13 cellular contexts compared by ENCODE assay signal in genomic region chr2:195479407-195479806, GRCh38.
DNase-seq lines count a peak whose midpoint lies in the region; ATAC-seq and TF ChIP-seq lines count a peak whose summit lies in the region.
"Had no signal": no experiment of that assay in that cellular context is flagged by ENCODE, and none has a peak within 500 bp of the region (broad histone marks: within the 10 kb centered on the region; RNA-seq: fewer than 3 reads in every experiment).

No MANE protein-coding gene starts in this region.

- no peak for ATAC-seq in CD4-positive, CD25-positive, alpha-beta regulatory T cell (ENCODE audit: low read depth in 2 of 2)
- ATAC-seq in body of pancreas, result no peak
- ATAC-seq in HG03135 (IDR thresholded peaks at IDR 0.05; ENCODE audit: unreplicated experiment), result no peak
- ATAC-seq: GM12878 had no signal

- H4K8ac ChIP-seq in mesendoderm (ENCODE audit: low read depth, low read length), result no peak overlapping the region

- in situ Hi-C loops in KBM-7 (cut with MboI; ENCODE audit: low pct_unique_long_range_greater_than_20kb, low sequenced_read_pairs), result loop anchor here (25.0 kb wide), 1 partner anchor 142 kb away; no protein-coding TSS in a partner anchor

- H3K9me3 Mint-ChIP-seq in CD4-positive, CD25-positive, alpha-beta regulatory T cell, result peaks cover 0 to 7% (median 2%) of the 10 kb centered on the region in 7 donors
- peaks cover 17% of the 10 kb centered on the region for H3K9me3 Mint-ChIP-seq in activated T-helper 2 cell treated with anti-CD3 and anti-CD28 coated beads, Interferon-gamma antibody, Interleukin-2, Interleukin-4, amounts not matched to agents 10 μg/mL and 5 μg/mL and 100 μg/mL, durations not matched to agents 14 hours and 24 hours and 36 hours
- H3K9me3 Mint-ChIP-seq: H9 had no signal

- no peak overlapping the region for H2AFZ ChIP-seq in OCI-LY3 (ENCODE audit: low read depth, low read length)

- intact Hi-C loops in activated T-helper 2 cell treated with anti-CD3 and anti-CD28 coated beads, Interferon-gamma antibody, Interleukin-2, Interleukin-4, amounts not matched to agents 10 μg/mL and 5 μg/mL and 100 μg/mL, durations not matched to agents 14 hours and 24 hours and 36 hours (cut with micrococcal nuclease), result loop anchor here (2.0 to 10.0 kb wide), 2 partner anchors 13 to 585 kb away; partner anchors contain the start of gene DNAH7
- intact Hi-C loops in body of pancreas (cut with DNase I), result no loop called here

- no peaks in the 10 kb centered on the region for H3K27me3 ChIP-seq in CD4-positive, CD25-positive, alpha-beta regulatory T cell (ENCODE audit: control insufficient read depth, insufficient read depth, low read length)
- no peaks in the 10 kb centered on the region for H3K27me3 ChIP-seq in OCI-LY3 (ENCODE audit: low read depth, low read length)
- no peaks in the 10 kb centered on the region for H3K27me3 ChIP-seq in mesendoderm (ENCODE audit: insufficient read depth, low read length, poor library complexity)
- H3K27me3 ChIP-seq in body of pancreas, result no peaks in the 10 kb centered on the region
- H3K27me3 ChIP-seq: BE2C had no signal

- no peak overlapping the region for H3K4me2 ChIP-seq in OCI-LY3 (ENCODE audit: low read length)
- H3K4me2 ChIP-seq in mesendoderm (ENCODE audit: low read length), result no peak overlapping the region

- H3K79me2 ChIP-seq in OCI-LY3 (ENCODE audit: low read length), result no peaks in the 10 kb centered on the region
- no peaks in the 10 kb centered on the region for H3K79me2 ChIP-seq in mesendoderm (ENCODE audit: control insufficient read depth, insufficient read depth, low read length)

- no peak overlapping the region for H2AK5ac ChIP-seq in mesendoderm (ENCODE audit: low read length)

- H3K4ac ChIP-seq in mesendoderm (ENCODE audit: low read depth, low read length), result no peak overlapping the region

- H3K4me1 Mint-ChIP-seq in CD4-positive, CD25-positive, alpha-beta regulatory T cell, result peaks cover 21 to 45% (median 24%) of the 10 kb centered on the region in 4 donors
- H3K4me1 Mint-ChIP-seq in activated T-helper 2 cell treated with anti-CD3 and anti-CD28 coated beads, Interferon-gamma antibody, Interleukin-2, Interleukin-4, amounts not matched to agents 10 μg/mL and 5 μg/mL and 100 μg/mL, durations not matched to agents 14 hours and 24 hours and 36 hours (ENCODE audit: low read depth), result peaks cover 40% of the 10 kb centered on the region
- H3K4me1 Mint-ChIP-seq: H9 had no signal

- H3K9ac ChIP-seq in OCI-LY3 (ENCODE audit: low read length), result no peak overlapping the region
- H3K9ac ChIP-seq in mesendoderm (ENCODE audit: low read length), result no peak overlapping the region

- no peaks in the 10 kb centered on the region for H3K79me1 ChIP-seq in mesendoderm (ENCODE audit: low read length)

- no peak overlapping the region for H3K23ac ChIP-seq in mesendoderm (ENCODE audit: low read length)

- H3K4me3 Mint-ChIP-seq in CD4-positive, CD25-positive, alpha-beta regulatory T cell, result no peak overlapping the region
- H3K4me3 Mint-ChIP-seq in activated T-helper 2 cell treated with anti-CD3 and anti-CD28 coated beads, Interferon-gamma antibody, Interleukin-2, Interleukin-4, amounts not matched to agents 10 μg/mL and 5 μg/mL and 100 μg/mL, durations not matched to agents 14 hours and 24 hours and 36 hours (ENCODE audit: low read depth), result no peak overlapping the region
- H3K4me3 Mint-ChIP-seq: H9 had no signal

- no peaks in the 10 kb centered on the region for H3K9me3 ChIP-seq in CD4-positive, CD25-positive, alpha-beta regulatory T cell (ENCODE audit: control insufficient read depth in 2 of 2, low read length in 2 of 2)
- H3K9me3 ChIP-seq in OCI-LY3 (ENCODE audit: insufficient read depth, low read length) (no peaks in the 10 kb centered on the region), body of pancreas (no peaks in the 10 kb centered on the region)
- H3K9me3 ChIP-seq: BE2C had no signal

- no peak overlapping the region for H2BK120ac ChIP-seq in mesendoderm (ENCODE audit: low read depth, low read length)

- no CpG with 5 or more reads among the region's 3 CpGs for WGBS in mesendoderm (ENCODE audit: extremely low coverage, insufficient coverage, low lambda C conversion rate)
- 66 to 73% methylated on average over 3 of the region's 3 CpGs for WGBS in body of pancreas, 2 donors

- TF ChIP-seq CTCF in OCI-LY3 (IDR thresholded peaks at IDR 0.05; ENCODE audit: low read depth, low read length) (peak; percentile 19; the same call in 1 of the 2 replicates), body of pancreas (IDR thresholded peaks at IDR 0.05) (no peak)

- no peak overlapping the region for H2BK5ac ChIP-seq in mesendoderm (ENCODE audit: low read length)

- H3K4me3 ChIP-seq in CD4-positive, CD25-positive, alpha-beta regulatory T cell (ENCODE audit: low read depth, low read length), result no peak overlapping the region
- H3K4me3 ChIP-seq in OCI-LY3 (ENCODE audit: low read length), result no peak overlapping the region
- H3K4me3 ChIP-seq in mesendoderm (ENCODE audit: low read length), result no peak overlapping the region
- H3K4me3 ChIP-seq in body of pancreas, result no peak overlapping the region
- H3K4me3 ChIP-seq: GM12878 had no signal

- no peak overlapping the region for H3K27ac ChIP-seq in CD4-positive, CD25-positive, alpha-beta regulatory T cell (ENCODE audit: insufficient read depth, low read length, poor library complexity, severe bottlenecking)
- H3K27ac ChIP-seq in OCI-LY3 (ENCODE audit: low read length), result no peak overlapping the region
- H3K27ac ChIP-seq in mesendoderm (ENCODE audit: low read depth, low read length), result no peak overlapping the region
- H3K27ac ChIP-seq in body of pancreas, result no peak overlapping the region

- peak overlapping the region; percentile 5 to 62 (median 52) for H3K27ac Mint-ChIP-seq in CD4-positive, CD25-positive, alpha-beta regulatory T cell
- no peak overlapping the region for H3K27ac Mint-ChIP-seq in activated T-helper 2 cell treated with anti-CD3 and anti-CD28 coated beads, Interferon-gamma antibody, Interleukin-2, Interleukin-4, amounts not matched to agents 10 μg/mL and 5 μg/mL and 100 μg/mL, durations not matched to agents 14 hours and 24 hours and 36 hours
- H3K27ac Mint-ChIP-seq: H9 had no signal

- H3K56ac ChIP-seq in mesendoderm (ENCODE audit: low read length), result no peak overlapping the region

- no peak overlapping the region for H2BK15ac ChIP-seq in mesendoderm (replicated peaks; ENCODE audit: low read depth)

- no peak for DNase-seq in CD4-positive, CD25-positive, alpha-beta regulatory T cell
- DNase-seq in KBM-7 (peak; percentile 55), mesendoderm (peak; percentile 19), body of pancreas (no peak)
- no peak for DNase-seq in activated T-helper 2 cell treated with anti-CD3 and anti-CD28 coated beads, Interferon-gamma antibody, Interleukin-2, Interleukin-4, amounts not matched to agents 10 μg/mL and 5 μg/mL and 100 μg/mL, durations not matched to agents 14 hours and 24 hours and 36 hours (ENCODE audit: low spot score)
- DNase-seq: BE2C, Calu3, DMS 273 treated with DMSO at 0.1 percent for 48 hours, GOT3, H9 had no signal

- no peak overlapping the region for H4K5ac ChIP-seq in mesendoderm (ENCODE audit: low read length)

- no peaks in the 10 kb centered on the region for H4K20me1 ChIP-seq in OCI-LY3 (ENCODE audit: insufficient read depth, low read length)

- no peak overlapping the region for H3K18ac ChIP-seq in mesendoderm (ENCODE audit: low read length)

- no peak for TF ChIP-seq POLR2A in body of pancreas (IDR thresholded peaks at IDR 0.05)

- H3K36me3 Mint-ChIP-seq in CD4-positive, CD25-positive, alpha-beta regulatory T cell, result no peaks in the 10 kb centered on the region
- peaks cover 47% of the 10 kb centered on the region for H3K36me3 Mint-ChIP-seq in activated T-helper 2 cell treated with anti-CD3 and anti-CD28 coated beads, Interferon-gamma antibody, Interleukin-2, Interleukin-4, amounts not matched to agents 10 μg/mL and 5 μg/mL and 100 μg/mL, durations not matched to agents 14 hours and 24 hours and 36 hours (ENCODE audit: low read depth)

- peaks cover 8% of the 10 kb centered on the region for H3K4me1 ChIP-seq in CD4-positive, CD25-positive, alpha-beta regulatory T cell (ENCODE audit: control insufficient read depth, insufficient read depth, low read length, poor library complexity, severe bottlenecking)
- H3K4me1 ChIP-seq in OCI-LY3 (ENCODE audit: low read length) (peaks cover 6% of the 10 kb centered on the region), mesendoderm (ENCODE audit: control insufficient read depth, low read depth, low read length) (no peaks in the 10 kb centered on the region), body of pancreas (no peaks in the 10 kb centered on the region)
- H3K4me1 ChIP-seq: BE2C had no signal

- no peaks in the 10 kb centered on the region for H3K36me3 ChIP-seq in CD4-positive, CD25-positive, alpha-beta regulatory T cell (ENCODE audit: control insufficient read depth, insufficient read depth, low read length)
- no peaks in the 10 kb centered on the region for H3K36me3 ChIP-seq in OCI-LY3 (replicated peaks; ENCODE audit: low read depth, low read length)
- no peaks in the 10 kb centered on the region for H3K36me3 ChIP-seq in mesendoderm (ENCODE audit: control insufficient read depth, insufficient read depth, low read length)
- no peaks in the 10 kb centered on the region for H3K36me3 ChIP-seq in body of pancreas (replicated peaks in 1 of 2; ENCODE audit: insufficient read depth in 1 of 2, low read depth in 2 of 2)
- H3K36me3 ChIP-seq: BE2C had no signal

- H3K27me3 Mint-ChIP-seq in CD4-positive, CD25-positive, alpha-beta regulatory T cell, result no peaks in the 10 kb centered on the region
- no peaks in the 10 kb centered on the region for H3K27me3 Mint-ChIP-seq in activated T-helper 2 cell treated with anti-CD3 and anti-CD28 coated beads, Interferon-gamma antibody, Interleukin-2, Interleukin-4, amounts not matched to agents 10 μg/mL and 5 μg/mL and 100 μg/mL, durations not matched to agents 14 hours and 24 hours and 36 hours (ENCODE audit: low read depth)

Comparison
In these comparisons a context has a peak if more than half of its experiments do, and no peak if none do; other contexts are left out.
1. DNase-seq: peak in KBM-7 (single experiment) and mesendoderm (single experiment); none in CD4-positive, CD25-positive, alpha-beta regulatory T cell (0 of 3), activated T-helper 2 cell treated with anti-CD3 and anti-CD28 coated beads, Interferon-gamma antibody, Interleukin-2, Interleukin-4, amounts not matched to agents 10 μg/mL and 5 μg/mL and 100 μg/mL, durations not matched to agents 14 hours and 24 hours and 36 hours (single experiment) and body of pancreas (0 of 4).